24 cellular contexts compared by ENCODE assay signal in genomic region chr10:119545310-119545709, GRCh38.
"Had no signal": no experiment of that assay in that cellular context is flagged by ENCODE, and none has a peak within 500 bp of the region (broad histone marks: within the 10 kb centered on the region; RNA-seq: fewer than 3 reads in every experiment).

No MANE protein-coding gene starts in this region.

- H3K36me3 ChIP-seq: adrenal gland, breast epithelium had no signal

- H3K4me3 ChIP-seq: adrenal gland, breast epithelium, PC-9 had no signal

- DNase-seq: activated CD4-positive, alpha-beta T cell treated with anti-CD3 and anti-CD28 coated beads for 48 hours; activated CD4-positive, alpha-beta T cell treated with anti-CD3 and anti-CD28 coated beads, Interleukin-2, amount 50 U/mL, for 4 hours; activated CD4-positive, CD25-positive, alpha-beta regulatory T cell treated with anti-CD3 and anti-CD28 coated beads, Interleukin-2, amount 50 U/mL, for 72 hours; activated CD8-positive, alpha-beta T cell treated with anti-CD3 and anti-CD28 coated beads, Interleukin-2, amount 10 ng/mL, durations not matched to agents 7 days and 5 days; activated gamma-delta T cell; activated naive CD4-positive, alpha-beta T cell treated with anti-CD3 and anti-CD28 coated beads, Interleukin-2, amount 10 ng/mL, durations not matched to agents 7 days and 5 days; activated naive CD8-positive, alpha-beta T cell treated with anti-CD3 and anti-CD28 coated beads, Interleukin-2, amount 10 ng/mL, durations not matched to agents 7 days and 5 days; activated T-cell treated with anti-CD3 and anti-CD28 coated beads, Interleukin-2, amount 50 U/mL, for 1 hour; anterior cingulate cortex; caudate nucleus; MM.1S; NCI-H1436 treated with DMSO at 0.1 percent for 48 hours; NCI-H187; NCI-H2081; NCI-H510A treated with DMSO at 0.1 percent for 48 hours; PC-9; SHP77 treated with DMSO at 0.1 percent for 48 hours; T-helper 9 cell had no signal

- H3K9me3 ChIP-seq: adrenal gland, breast epithelium had no signal

- H2AFZ ChIP-seq: PC-9 had no signal

- H3K36me3 Mint-ChIP-seq: activated naive CD8-positive, alpha-beta T cell treated with anti-CD3 and anti-CD28 coated beads, Interleukin-2, amount 10 ng/mL, durations not matched to agents 7 days and 5 days; WTC11 had no signal

- H3K9ac ChIP-seq: KMS-11 had no signal

- H3K27me3 ChIP-seq: breast epithelium had no signal

- H3K27ac Mint-ChIP-seq: activated CD8-positive, alpha-beta T cell treated with anti-CD3 and anti-CD28 coated beads, Interleukin-2, amount 10 ng/mL, durations not matched to agents 7 days and 5 days; activated naive CD4-positive, alpha-beta T cell treated with anti-CD3 and anti-CD28 coated beads, Interleukin-2, amount 10 ng/mL, durations not matched to agents 7 days and 5 days; activated naive CD8-positive, alpha-beta T cell treated with anti-CD3 and anti-CD28 coated beads, Interleukin-2, amount 10 ng/mL, durations not matched to agents 7 days and 5 days; activated T-helper 1 cell treated with anti-CD3 and anti-CD28 coated beads, Interleukin-12 subunit alpha, Interleukin-12 subunit beta, Interleukin-2, Interleukin-4 antibody, amounts not matched to agents 30 ng/mL and 10 ng/mL and 1 ng/mL, durations not matched to agents 14 hours and 24 hours and 36 hours; T-helper 1 cell treated with Interleukin-12 subunit alpha and Interleukin-12 subunit beta and Interleukin-4 antibody, amounts not matched to agents 30 μg/mL and 1 μg/mL, for 36 hours; WTC11 had no signal

- H3K4me2 ChIP-seq: KMS-11, PC-9 had no signal

- H3K27ac ChIP-seq: adrenal gland, breast epithelium, KMS-11, PC-9 had no signal

- H3K4me1 ChIP-seq: breast epithelium had no signal

- H3K4me3 Mint-ChIP-seq: activated CD8-positive, alpha-beta T cell treated with anti-CD3 and anti-CD28 coated beads, Interleukin-2, amount 10 ng/mL, durations not matched to agents 7 days and 5 days; activated naive CD4-positive, alpha-beta T cell treated with anti-CD3 and anti-CD28 coated beads, Interleukin-2, amount 10 ng/mL, durations not matched to agents 7 days and 5 days; activated naive CD8-positive, alpha-beta T cell treated with anti-CD3 and anti-CD28 coated beads, Interleukin-2, amount 10 ng/mL, durations not matched to agents 7 days and 5 days; activated T-helper 1 cell treated with anti-CD3 and anti-CD28 coated beads, Interleukin-12 subunit alpha, Interleukin-12 subunit beta, Interleukin-2, Interleukin-4 antibody, amounts not matched to agents 30 ng/mL and 10 ng/mL and 1 ng/mL, durations not matched to agents 14 hours and 24 hours and 36 hours; T-helper 1 cell treated with Interleukin-12 subunit alpha and Interleukin-12 subunit beta and Interleukin-4 antibody, amounts not matched to agents 30 μg/mL and 1 μg/mL, for 36 hours; WTC11 had no signal

- H3K9me3 Mint-ChIP-seq: activated naive CD4-positive, alpha-beta T cell treated with anti-CD3 and anti-CD28 coated beads, Interleukin-2, amount 10 ng/mL, durations not matched to agents 7 days and 5 days; activated naive CD8-positive, alpha-beta T cell treated with anti-CD3 and anti-CD28 coated beads, Interleukin-2, amount 10 ng/mL, durations not matched to agents 7 days and 5 days; activated T-helper 1 cell treated with anti-CD3 and anti-CD28 coated beads, Interleukin-12 subunit alpha, Interleukin-12 subunit beta, Interleukin-2, Interleukin-4 antibody, amounts not matched to agents 30 ng/mL and 10 ng/mL and 1 ng/mL, durations not matched to agents 14 hours and 24 hours and 36 hours; T-helper 1 cell treated with Interleukin-12 subunit alpha and Interleukin-12 subunit beta and Interleukin-4 antibody, amounts not matched to agents 30 μg/mL and 1 μg/mL, for 36 hours; WTC11 had no signal

- ATAC-seq: activated CD8-positive, alpha-beta T cell treated with anti-CD3 and anti-CD28 coated beads, Interleukin-2, amount 10 ng/mL, durations not matched to agents 7 days and 5 days; WTC11 had no signal
